ENCODE assay signal across 23 cellular contexts in the genomic region with DNA sequence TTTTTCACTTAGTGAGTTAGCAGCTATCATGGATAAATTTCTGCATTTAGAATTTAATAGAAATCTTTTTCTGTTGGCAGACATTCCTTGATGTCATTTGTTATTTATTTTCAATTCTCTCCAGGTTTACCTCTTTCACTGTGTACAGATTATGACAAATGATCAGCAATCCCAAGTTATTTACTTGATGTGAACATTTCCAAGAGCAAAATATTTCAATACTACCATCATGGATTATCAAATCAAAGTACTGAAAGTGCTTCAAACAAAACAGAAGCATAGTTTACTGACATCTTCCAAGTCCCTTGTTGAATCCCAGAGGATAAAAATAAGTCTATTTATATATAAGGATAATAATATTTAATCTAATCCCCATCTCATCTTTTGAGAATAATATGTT.
"Had no signal": no experiment of that assay in that cellular context is flagged by ENCODE, and none has a peak within 500 bp of the region (broad histone marks: within the 10 kb centered on the region; RNA-seq: fewer than 3 reads in every experiment).

No MANE protein-coding gene starts in this region.

- H3K9me3 ChIP-seq: lower lobe of right lung, mucosa of descending colon, ovary, right atrium auricular region, right lobe of liver, tibial nerve, uterus had no signal

- H3K4me3 ChIP-seq: left lung, lower lobe of right lung, mucosa of descending colon, ovary, right atrium auricular region, right lobe of liver, tibial nerve, uterus had no signal

- H3K36me3 ChIP-seq: left lung, lower lobe of right lung, ovary, right atrium auricular region, right lobe of liver, tibial nerve, uterus had no signal

- H3K36me3 Mint-ChIP-seq: natural killer cell treated with Interleukin-12 subunit alpha and Interleukin-12 subunit beta and Interleukin-15 and Interleukin-18, amount 100 ng/mL, for 72 hours; stimulated activated effector memory CD8-positive, alpha-beta T cell treated with anti-CD3 and anti-CD28 coated beads, Interleukin-12 subunit alpha, Interleukin-12 subunit beta, amount 100 ng/mL, for 72 hours; type B pancreatic cell had no signal

- FAIRE-seq: kidney had no signal

- H3K27ac ChIP-seq: left lung, lower lobe of right lung, ovary, right atrium auricular region, right lobe of liver, tibial nerve, uterus had no signal

- H3K27me3 ChIP-seq: left lung, ovary, right atrium auricular region, right lobe of liver, tibial nerve, uterus had no signal

- H3K4me3 Mint-ChIP-seq: immature natural killer cell; naive thymus-derived CD4-positive, alpha-beta T cell; natural killer cell treated with Interleukin-12 subunit alpha and Interleukin-12 subunit beta and Interleukin-15 and Interleukin-18, amount 100 ng/mL, for 72 hours; stimulated activated effector memory CD8-positive, alpha-beta T cell treated with anti-CD3 and anti-CD28 coated beads, Interleukin-12 subunit alpha, Interleukin-12 subunit beta, amount 100 ng/mL, for 72 hours; stimulated activated naive CD8-positive, alpha-beta T cell treated with anti-CD3 and anti-CD28 coated beads, Interleukin-15, amount 100 ng/mL, for 72 hours; type B pancreatic cell had no signal

- H3K27ac Mint-ChIP-seq: immature natural killer cell; naive thymus-derived CD4-positive, alpha-beta T cell; natural killer cell treated with Interleukin-12 subunit alpha and Interleukin-12 subunit beta and Interleukin-15 and Interleukin-18, amount 100 ng/mL, for 72 hours; progenitor cell of endocrine pancreas; stimulated activated effector memory CD8-positive, alpha-beta T cell treated with anti-CD3 and anti-CD28 coated beads, Interleukin-12 subunit alpha, Interleukin-12 subunit beta, amount 100 ng/mL, for 72 hours; type B pancreatic cell had no signal

- ATAC-seq: left colon; left lung; lower lobe of right lung; mucosa of descending colon; naive thymus-derived CD4-positive, alpha-beta T cell; natural killer cell treated with Interleukin-12 subunit alpha and Interleukin-12 subunit beta and Interleukin-15 and Interleukin-18, amount 100 ng/mL, for 72 hours; right lobe of liver; stimulated activated effector memory CD8-positive, alpha-beta T cell treated with anti-CD3 and anti-CD28 coated beads, Interleukin-12 subunit alpha, Interleukin-12 subunit beta, amount 100 ng/mL, for 72 hours; stimulated activated naive CD8-positive, alpha-beta T cell treated with anti-CD3 and anti-CD28 coated beads, Interleukin-15, amount 100 ng/mL, for 72 hours had no signal

- H3K4me1 Mint-ChIP-seq: immature natural killer cell; naive thymus-derived CD4-positive, alpha-beta T cell; stimulated activated effector memory CD8-positive, alpha-beta T cell treated with anti-CD3 and anti-CD28 coated beads, Interleukin-12 subunit alpha, Interleukin-12 subunit beta, amount 100 ng/mL, for 72 hours; stimulated activated naive CD8-positive, alpha-beta T cell treated with anti-CD3 and anti-CD28 coated beads, Interleukin-15, amount 100 ng/mL, for 72 hours had no signal

- DNase-seq: hypothalamus; immature natural killer cell; kidney; left colon; left lung; lower lobe of right lung; mesendoderm; midbrain; mucosa of descending colon; naive thymus-derived CD4-positive, alpha-beta T cell; ovary; right lobe of liver; stimulated activated CD4-positive, alpha-beta T cell treated with anti-CD3 and anti-CD28 coated beads, Interleukin-4, amount 100 ng/mL, for 24 hours; stimulated activated naive CD4-positive, alpha-beta T cell treated with Interleukin-2 at 50 U/mL for 16 hours; stimulated activated naive CD8-positive, alpha-beta T cell treated with anti-CD3 and anti-CD28 coated beads, Interleukin-15, amount 100 ng/mL, for 72 hours; substantia nigra; uterus had no signal

- H3K27me3 Mint-ChIP-seq: natural killer cell treated with Interleukin-12 subunit alpha and Interleukin-12 subunit beta and Interleukin-15 and Interleukin-18, amount 100 ng/mL, for 72 hours; progenitor cell of endocrine pancreas; stimulated activated naive CD8-positive, alpha-beta T cell treated with anti-CD3 and anti-CD28 coated beads, Interleukin-15, amount 100 ng/mL, for 72 hours; type B pancreatic cell had no signal

- H3K4me1 ChIP-seq: left lung, lower lobe of right lung, right atrium auricular region, right lobe of liver, tibial nerve, uterus had no signal
